20 cellular contexts compared by ENCODE assay signal in the genomic region with DNA sequence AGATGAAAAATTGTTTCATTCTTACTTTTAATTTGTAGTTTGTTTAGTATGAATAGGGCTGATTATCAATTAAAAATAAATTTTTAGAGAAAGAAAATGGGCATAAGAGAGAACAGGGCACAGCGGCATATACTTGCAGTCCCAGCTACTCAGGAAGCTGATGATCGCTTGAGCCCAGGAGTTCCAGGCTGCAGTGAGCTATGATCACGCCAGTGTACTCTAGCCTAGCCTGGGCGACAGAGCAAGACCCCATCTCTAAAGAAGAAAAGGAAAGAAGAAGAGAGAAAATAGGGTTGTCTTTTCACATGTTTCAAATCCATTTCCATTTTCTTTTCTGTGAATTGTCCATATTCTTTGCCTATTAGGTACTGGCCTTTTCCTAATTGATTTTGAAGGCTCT.
"Had no signal": no experiment of that assay in that cellular context is flagged by ENCODE, and none has a peak within 500 bp of the region (broad histone marks: within the 10 kb centered on the region; RNA-seq: fewer than 3 reads in every experiment).

No MANE protein-coding gene starts in this region.

- FAIRE-seq: colon had no signal

- H3K9me3 Mint-ChIP-seq: activated B cell treated with CpG ODN at 0.5 μM for 24 hours; activated naive CD4-positive, alpha-beta T cell treated with anti-CD3 and anti-CD28 coated beads for 36 hours; activated T-cell treated with anti-CD3 and anti-CD28 coated beads, Interleukin-2, amount 50 U/mL, for 4 hours; memory B cell; natural killer cell; stimulated activated memory B cell treated with anti-CD40 and anti-IgM and Interleukin-4, amounts not matched to agents 10 μg/mL and 1 μg/mL and 100 μg/mL, for 72 hours had no signal

- H2AFZ ChIP-seq: parathyroid adenoma had no signal

- H3K27me3 Mint-ChIP-seq: activated B cell treated with CpG ODN at 0.5 μM for 24 hours; brain; memory B cell; stimulated activated memory B cell treated with anti-CD40 and anti-IgM and Interleukin-4, amounts not matched to agents 10 μg/mL and 1 μg/mL and 100 μg/mL, for 72 hours had no signal

- H3K36me3 ChIP-seq: gastrocnemius medialis, sigmoid colon, tibial nerve, vagina had no signal

- H3K27me3 ChIP-seq: gastrocnemius medialis, sigmoid colon, tibial nerve, vagina had no signal

- H3K9ac ChIP-seq: parathyroid adenoma had no signal

- H3K4me3 ChIP-seq: gastrocnemius medialis, sigmoid colon, tibial nerve, vagina had no signal

- H3K36me3 Mint-ChIP-seq: immature natural killer cell, natural killer cell had no signal

- DNase-seq: activated B cell treated with CpG ODN at 0.5 μM for 24 hours; activated CD4-positive, alpha-beta T cell treated with anti-CD3 and anti-CD28 coated beads for 4 hours; activated CD8-positive, alpha-beta memory T cell treated with anti-CD3 and anti-CD28 coated beads, Interleukin-2, amount 50 U/mL, for 4 hours; activated naive CD4-positive, alpha-beta T cell treated with anti-CD3 and anti-CD28 coated beads for 36 hours; activated T-cell treated with anti-CD3 and anti-CD28 coated beads, Interleukin-2, amount 50 U/mL, for 4 hours; central memory CD4-positive, alpha-beta T cell; erythroblast; gastrocnemius medialis; head of caudate nucleus; immature natural killer cell; natural killer cell; sigmoid colon; stimulated activated CD4-positive, alpha-beta T cell treated with anti-CD3 and anti-CD28 coated beads, Interleukin-4, amount 100 ng/mL, for 4 hours had no signal

- H3K9me3 ChIP-seq: gastrocnemius medialis, sigmoid colon, tibial nerve, vagina had no signal

- ATAC-seq: activated T-cell treated with anti-CD3 and anti-CD28 coated beads, Interleukin-2, amount 50 U/mL, for 4 hours; gastrocnemius medialis; natural killer cell; stimulated activated memory B cell treated with anti-CD40 and anti-IgM and Interleukin-4, amounts not matched to agents 10 μg/mL and 1 μg/mL and 100 μg/mL, for 72 hours had no signal

- H3K27ac Mint-ChIP-seq: activated B cell treated with CpG ODN at 0.5 μM for 24 hours; activated naive CD4-positive, alpha-beta T cell treated with anti-CD3 and anti-CD28 coated beads for 36 hours; immature natural killer cell; memory B cell; natural killer cell; stimulated activated memory B cell treated with anti-CD40 and anti-IgM and Interleukin-4, amounts not matched to agents 10 μg/mL and 1 μg/mL and 100 μg/mL, for 72 hours had no signal

- H3K27ac ChIP-seq: gastrocnemius medialis, parathyroid adenoma, vagina had no signal

- H3K4me3 Mint-ChIP-seq: activated B cell treated with CpG ODN at 0.5 μM for 24 hours; activated naive CD4-positive, alpha-beta T cell treated with anti-CD3 and anti-CD28 coated beads for 36 hours; activated T-cell treated with anti-CD3 and anti-CD28 coated beads, Interleukin-2, amount 50 U/mL, for 4 hours; immature natural killer cell; memory B cell; natural killer cell; stimulated activated memory B cell treated with anti-CD40 and anti-IgM and Interleukin-4, amounts not matched to agents 10 μg/mL and 1 μg/mL and 100 μg/mL, for 72 hours had no signal
